In genomic region chr5:143923634-143924265, GRCh38 we compare ENCODE assay signal across 9 cellular contexts.
DNase-seq lines count a peak whose midpoint lies in the region; ATAC-seq and TF ChIP-seq lines count a peak whose summit lies in the region.
"Had no signal": no experiment of that assay in that cellular context is flagged by ENCODE, and none has a peak within 500 bp of the region (broad histone marks: within the 10 kb centered on the region; RNA-seq: fewer than 3 reads in every experiment).

No MANE protein-coding gene starts in this region.

- no peak overlapping the region for H3K27ac Mint-ChIP-seq in activated CD8-positive, alpha-beta T cell treated with anti-CD3 and anti-CD28 coated beads for 36 hours
- no peak overlapping the region for H3K27ac Mint-ChIP-seq in activated CD8-positive, alpha-beta T cell treated with anti-CD3 and anti-CD28 coated beads, Interleukin-2, amount 10 ng/mL, durations not matched to agents 7 days and 5 days
- no peak overlapping the region for H3K27ac Mint-ChIP-seq in stimulated activated effector memory CD8-positive, alpha-beta T cell treated with anti-CD3 and anti-CD28 coated beads, Interleukin-12 subunit alpha, Interleukin-12 subunit beta, amount 100 ng/mL, for 72 hours

- intact Hi-C loops in activated CD8-positive, alpha-beta T cell treated with anti-CD3 and anti-CD28 coated beads for 36 hours (cut with micrococcal nuclease) = no loop called here

- no peaks in the 10 kb centered on the region for H3K9me3 Mint-ChIP-seq in activated CD8-positive, alpha-beta T cell treated with anti-CD3 and anti-CD28 coated beads for 36 hours
- no peaks in the 10 kb centered on the region for H3K9me3 Mint-ChIP-seq in activated CD8-positive, alpha-beta T cell treated with anti-CD3 and anti-CD28 coated beads, Interleukin-2, amount 10 ng/mL, durations not matched to agents 7 days and 5 days (ENCODE audit: insufficient read depth)
- no peaks in the 10 kb centered on the region for H3K9me3 Mint-ChIP-seq in stimulated activated effector memory CD8-positive, alpha-beta T cell treated with anti-CD3 and anti-CD28 coated beads, Interleukin-12 subunit alpha, Interleukin-12 subunit beta, amount 100 ng/mL, for 72 hours

- no peaks in the 10 kb centered on the region for H3K9me3 ChIP-seq in HUES6 (ENCODE audit: control insufficient read depth, insufficient read depth, low read depth, low read length)

- in situ Hi-C loops in KBM-7 (cut with MboI; ENCODE audit: low pct_unique_long_range_greater_than_20kb, low sequenced_read_pairs) = no loop called here

- peaks cover 24% of the 10 kb centered on the region for H3K4me1 ChIP-seq in HUES6 (ENCODE audit: control insufficient read depth, insufficient read depth, low read length)

- ATAC-seq in activated CD8-positive, alpha-beta T cell treated with anti-CD3 and anti-CD28 coated beads for 36 hours = peak; percentile 74
- no peak for ATAC-seq in activated CD8-positive, alpha-beta T cell treated with anti-CD3 and anti-CD28 coated beads, Interleukin-2, amount 10 ng/mL, durations not matched to agents 7 days and 5 days
- peak; percentile 57 for ATAC-seq in stimulated activated effector memory CD8-positive, alpha-beta T cell treated with anti-CD3 and anti-CD28 coated beads, Interleukin-12 subunit alpha, Interleukin-12 subunit beta, amount 100 ng/mL, for 72 hours
- no peak for ATAC-seq in GM21447 (IDR thresholded peaks at IDR 0.05; ENCODE audit: unreplicated experiment)

- H3K27me3 Mint-ChIP-seq in activated CD8-positive, alpha-beta T cell treated with anti-CD3 and anti-CD28 coated beads for 36 hours = no peaks in the 10 kb centered on the region
- H3K27me3 Mint-ChIP-seq in activated CD8-positive, alpha-beta T cell treated with anti-CD3 and anti-CD28 coated beads, Interleukin-2, amount 10 ng/mL, durations not matched to agents 7 days and 5 days (ENCODE audit: low read depth) = no peaks in the 10 kb centered on the region

- H3K4me3 ChIP-seq in HUES6 (ENCODE audit: low read depth, low read length) (no peak overlapping the region), choroid plexus epithelial cell (ENCODE audit: low read depth, low read length) (no peak overlapping the region)

- H3K4me3 Mint-ChIP-seq in activated CD8-positive, alpha-beta T cell treated with anti-CD3 and anti-CD28 coated beads for 36 hours = no peak overlapping the region
- no peak overlapping the region for H3K4me3 Mint-ChIP-seq in activated CD8-positive, alpha-beta T cell treated with anti-CD3 and anti-CD28 coated beads, Interleukin-2, amount 10 ng/mL, durations not matched to agents 7 days and 5 days
- no peak overlapping the region for H3K4me3 Mint-ChIP-seq in stimulated activated effector memory CD8-positive, alpha-beta T cell treated with anti-CD3 and anti-CD28 coated beads, Interleukin-12 subunit alpha, Interleukin-12 subunit beta, amount 100 ng/mL, for 72 hours

- H3K27me3 ChIP-seq in HUES6 (ENCODE audit: control insufficient read depth, insufficient read depth, low read length) = no peaks in the 10 kb centered on the region

- TF ChIP-seq CTCF in activated CD8-positive, alpha-beta T cell treated with anti-CD3 and anti-CD28 coated beads for 36 hours (IDR thresholded peaks at IDR 0.05) = no peak
- TF ChIP-seq CTCF in choroid plexus epithelial cell (conservative IDR thresholded peaks at IDR 0.05; ENCODE audit: low read depth, low read length) = no peak

- POLR2A ChIA-PET in activated CD8-positive, alpha-beta T cell treated with anti-CD3 and anti-CD28 coated beads for 36 hours (lab: Charles Lee) = no interaction called here
- POLR2A ChIA-PET in activated CD8-positive, alpha-beta T cell treated with anti-CD3 and anti-CD28 coated beads, Interleukin-2, amount 10 ng/mL, durations not matched to agents 7 days and 5 days (lab: Charles Lee) = no interaction called here

- no peaks in the 10 kb centered on the region for H3K36me3 ChIP-seq in HUES6 (ENCODE audit: control insufficient read depth, insufficient read depth, low read length)

- no peak overlapping the region for H3K9ac ChIP-seq in HUES6 (ENCODE audit: low read length)

- peak overlapping the region; percentile 55; the same call in 1 of the 2 replicates for H3K27ac ChIP-seq in HUES6 (ENCODE audit: low read depth, low read length)

- H3K36me3 Mint-ChIP-seq in activated CD8-positive, alpha-beta T cell treated with anti-CD3 and anti-CD28 coated beads for 36 hours (ENCODE audit: low read depth) = no peaks in the 10 kb centered on the region
- H3K36me3 Mint-ChIP-seq in activated CD8-positive, alpha-beta T cell treated with anti-CD3 and anti-CD28 coated beads, Interleukin-2, amount 10 ng/mL, durations not matched to agents 7 days and 5 days (ENCODE audit: low read depth) = no peaks in the 10 kb centered on the region
- H3K36me3 Mint-ChIP-seq in stimulated activated effector memory CD8-positive, alpha-beta T cell treated with anti-CD3 and anti-CD28 coated beads, Interleukin-12 subunit alpha, Interleukin-12 subunit beta, amount 100 ng/mL, for 72 hours = no peaks in the 10 kb centered on the region

- DNase-seq in activated CD8-positive, alpha-beta T cell treated with anti-CD3 and anti-CD28 coated beads for 36 hours = no peak
- no peak for DNase-seq in activated CD8-positive, alpha-beta T cell treated with anti-CD3 and anti-CD28 coated beads, Interleukin-2, amount 10 ng/mL, durations not matched to agents 7 days and 5 days
- DNase-seq in choroid plexus epithelial cell (ENCODE audit: low read depth) (peak; percentile 68), KBM-7 (no peak), 8988T (no peak)
- DNase-seq in stimulated activated effector memory CD8-positive, alpha-beta T cell treated with anti-CD3 and anti-CD28 coated beads, Interleukin-12 subunit alpha, Interleukin-12 subunit beta, amount 100 ng/mL, for 72 hours (ENCODE audit: low spot score in 2 of 2) = no peak
- DNase-seq: NCI-H187 treated with DMSO at 0.1 percent for 48 hours had no signal

- H3K4me1 Mint-ChIP-seq in activated CD8-positive, alpha-beta T cell treated with anti-CD3 and anti-CD28 coated beads for 36 hours (ENCODE audit: low read depth) = peaks cover 2% of the 10 kb centered on the region
- H3K4me1 Mint-ChIP-seq in activated CD8-positive, alpha-beta T cell treated with anti-CD3 and anti-CD28 coated beads, Interleukin-2, amount 10 ng/mL, durations not matched to agents 7 days and 5 days (ENCODE audit: low read depth) = peaks cover 8% of the 10 kb centered on the region
- no peaks in the 10 kb centered on the region for H3K4me1 Mint-ChIP-seq in stimulated activated effector memory CD8-positive, alpha-beta T cell treated with anti-CD3 and anti-CD28 coated beads, Interleukin-12 subunit alpha, Interleukin-12 subunit beta, amount 100 ng/mL, for 72 hours

- CTCF ChIA-PET in activated CD8-positive, alpha-beta T cell treated with anti-CD3 and anti-CD28 coated beads for 36 hours (lab: Charles Lee) = no interaction called here
- CTCF ChIA-PET in activated CD8-positive, alpha-beta T cell treated with anti-CD3 and anti-CD28 coated beads, Interleukin-2, amount 10 ng/mL, durations not matched to agents 7 days and 5 days (lab: Charles Lee) = interaction anchor here (0.6 kb wide), 1 partner anchor 726 kb away, joined by 3 read pairs; no protein-coding TSS in a partner anchor

Comparison
In these comparisons a context has a peak if more than half of its experiments do, and no peak if none do; other contexts are left out.
1. ATAC-seq: peak in activated CD8-positive, alpha-beta T cell treated with anti-CD3 and anti-CD28 coated beads for 36 hours (single experiment) and stimulated activated effector memory CD8-positive, alpha-beta T cell treated with anti-CD3 and anti-CD28 coated beads, Interleukin-12 subunit alpha, Interleukin-12 subunit beta, amount 100 ng/mL, for 72 hours (single experiment); none in activated CD8-positive, alpha-beta T cell treated with anti-CD3 and anti-CD28 coated beads, Interleukin-2, amount 10 ng/mL, durations not matched to agents 7 days and 5 days (single experiment) and GM21447 (single experiment).